In genomic region chr12:121652767-121653497, GRCh38 we compare ENCODE assay signal across 29 cellular contexts. TPM values are rescaled to one million over a fixed set of nuclear protein-coding genes. Genes with fewer than 3 reads are reported as not detected.
DNase-seq lines count a peak whose midpoint lies in the region; ATAC-seq and TF ChIP-seq lines count a peak whose summit lies in the region.
"Had no signal": no experiment of that assay in that cellular context is flagged by ENCODE, and none has a peak within 500 bp of the region (broad histone marks: within the 10 kb centered on the region; RNA-seq: fewer than 3 reads in every experiment).

No MANE protein-coding gene starts in this region.

- TF ChIP-seq CTCF in epithelial cell of esophagus (IDR thresholded peaks at IDR 0.05; ENCODE audit: insufficient read depth, low read depth, low read length, missing control alignments) = no peak
- TF ChIP-seq CTCF in activated CD8-positive, alpha-beta T cell treated with anti-CD3 and anti-CD28 coated beads for 36 hours (IDR thresholded peaks at IDR 0.05) = no peak

- peak overlapping the region; percentile 19 for H3K27ac ChIP-seq in KOPT-K1 (ENCODE audit: low read depth, low read length, poor library complexity, severe bottlenecking)
- peak overlapping the region in 13 of 21 experiments; percentile 9 to 71 (median 45) for H3K27ac ChIP-seq in skin epidermis
- H3K27ac ChIP-seq: heart right ventricle, neural progenitor cell had no signal

- DNase-seq in NCI-H524 (lab: John Stamatoyannopoulos, UW) (peak; percentile 40 to 60), NCI-H524 treated with DMSO at 0.1 percent for 48 hours (lab: John Stamatoyannopoulos, UW) (no peak), epithelial cell of esophagus (ENCODE audit: low read depth) (peak; percentile 60), NOMO-1 treated with DMSO at 0.1 percent for 48 hours (lab: John Stamatoyannopoulos, UW; ENCODE audit: unreplicated experiment) (no peak), GM03348 (ENCODE audit: low spot score) (no peak)
- DNase-seq in activated CD8-positive, alpha-beta T cell treated with anti-CD3 and anti-CD28 coated beads for 36 hours = no peak
- DNase-seq: 8988T; activated CD4-positive, alpha-beta T cell treated with anti-CD3 and anti-CD28 coated beads, Interleukin-2, amount 50 U/mL, for 4 hours; activated naive CD4-positive, alpha-beta T cell treated with anti-CD3 and anti-CD28 coated beads, Interleukin-2, amount 50 U/mL, for 16 hours; amygdala; CD8-positive, alpha-beta T cell; DMS153; effector CD4-positive, alpha-beta T cell; erythroblast; heart right ventricle; NCI-H1105 treated with DMSO at 0.1 percent for 48 hours; NCI-H2029; NCI-H69; stimulated activated naive B cell treated with anti-CD40 and anti-IgM and Interleukin-4, amounts not matched to agents 10 μg/mL and 1 μg/mL and 100 μg/mL, for 72 hours had no signal

- peaks cover 16% of the 10 kb centered on the region for H3K36me3 Mint-ChIP-seq in activated CD8-positive, alpha-beta T cell treated with anti-CD3 and anti-CD28 coated beads for 36 hours (ENCODE audit: low read depth)
- H3K36me3 Mint-ChIP-seq: neural progenitor cell had no signal

- H3K4me3 ChIP-seq in epithelial cell of esophagus (ENCODE audit: low read length) (no peak overlapping the region), skin epidermis (no peak overlapping the region)
- H3K4me3 ChIP-seq: heart right ventricle, lung, neural progenitor cell had no signal

- POLR2A ChIA-PET in activated CD8-positive, alpha-beta T cell treated with anti-CD3 and anti-CD28 coated beads for 36 hours (lab: Charles Lee) = interaction anchor here (1.5 to 1.9 kb wide), 2 partner anchors 15 to 25 kb away, joined by 5 to 8 read pairs; no protein-coding TSS in a partner anchor

- CTCF ChIA-PET in activated CD8-positive, alpha-beta T cell treated with anti-CD3 and anti-CD28 coated beads for 36 hours (lab: Charles Lee) = interaction anchor here (1.0 to 1.8 kb wide), 3 partner anchors 16 to 28 kb away, joined by 3 to 5 read pairs (median 3); partner anchors contain the start of gene MORN3

- ATAC-seq in activated CD8-positive, alpha-beta T cell treated with anti-CD3 and anti-CD28 coated beads for 36 hours = no peak
- ATAC-seq: CD8-positive, alpha-beta T cell; sciatic nerve; stimulated activated naive B cell treated with anti-CD40 and anti-IgM and Interleukin-4, amounts not matched to agents 10 μg/mL and 1 μg/mL and 100 μg/mL, for 72 hours had no signal

- no peak overlapping the region for H3K4me3 Mint-ChIP-seq in activated CD8-positive, alpha-beta T cell treated with anti-CD3 and anti-CD28 coated beads for 36 hours
- H3K4me3 Mint-ChIP-seq: activated T-helper 1 cell treated with anti-CD3 and anti-CD28 coated beads, Interleukin-12 subunit alpha, Interleukin-12 subunit beta, Interleukin-2, Interleukin-4 antibody, amounts not matched to agents 30 ng/mL and 10 ng/mL and 1 ng/mL, durations not matched to agents 14 hours and 24 hours and 36 hours; CD8-positive, alpha-beta T cell; neural progenitor cell; stimulated activated naive B cell treated with anti-CD40 and anti-IgM and Interleukin-4, amounts not matched to agents 10 μg/mL and 1 μg/mL and 100 μg/mL, for 72 hours had no signal

- peaks cover 22% of the 10 kb centered on the region for H3K36me3 ChIP-seq in KOPT-K1 (ENCODE audit: insufficient read depth, low read length)
- H3K36me3 ChIP-seq: heart right ventricle, neural progenitor cell had no signal

- H3K9me3 ChIP-seq in KOPT-K1 (ENCODE audit: insufficient read depth, low read length, poor library complexity, severe bottlenecking) = no peaks in the 10 kb centered on the region
- H3K9me3 ChIP-seq: heart right ventricle had no signal

- peaks cover 1% of the 10 kb centered on the region for H3K9me3 Mint-ChIP-seq in activated CD8-positive, alpha-beta T cell treated with anti-CD3 and anti-CD28 coated beads for 36 hours
- H3K9me3 Mint-ChIP-seq: activated T-helper 1 cell treated with anti-CD3 and anti-CD28 coated beads, Interleukin-12 subunit alpha, Interleukin-12 subunit beta, Interleukin-2, Interleukin-4 antibody, amounts not matched to agents 30 ng/mL and 10 ng/mL and 1 ng/mL, durations not matched to agents 14 hours and 24 hours and 36 hours; CD8-positive, alpha-beta T cell; neural progenitor cell had no signal

- no peaks in the 10 kb centered on the region for H3K27me3 Mint-ChIP-seq in activated CD8-positive, alpha-beta T cell treated with anti-CD3 and anti-CD28 coated beads for 36 hours
- H3K27me3 Mint-ChIP-seq: progenitor cell of endocrine pancreas; stimulated activated naive B cell treated with anti-CD40 and anti-IgM and Interleukin-4, amounts not matched to agents 10 μg/mL and 1 μg/mL and 100 μg/mL, for 72 hours had no signal

- H3K27ac Mint-ChIP-seq in activated CD8-positive, alpha-beta T cell treated with anti-CD3 and anti-CD28 coated beads for 36 hours = no peak overlapping the region
- H3K27ac Mint-ChIP-seq: activated T-helper 1 cell treated with anti-CD3 and anti-CD28 coated beads, Interleukin-12 subunit alpha, Interleukin-12 subunit beta, Interleukin-2, Interleukin-4 antibody, amounts not matched to agents 30 ng/mL and 10 ng/mL and 1 ng/mL, durations not matched to agents 14 hours and 24 hours and 36 hours; neural progenitor cell; progenitor cell of endocrine pancreas; stimulated activated naive B cell treated with anti-CD40 and anti-IgM and Interleukin-4, amounts not matched to agents 10 μg/mL and 1 μg/mL and 100 μg/mL, for 72 hours had no signal

- H3K4me1 Mint-ChIP-seq in activated CD8-positive, alpha-beta T cell treated with anti-CD3 and anti-CD28 coated beads for 36 hours (ENCODE audit: low read depth) = peaks cover 37% of the 10 kb centered on the region

- intact Hi-C loops in activated CD8-positive, alpha-beta T cell treated with anti-CD3 and anti-CD28 coated beads for 36 hours (cut with micrococcal nuclease) = no loop called here

RNA-seq across cellular contexts. Expression of gene MORN3, which starts 16.5 kb away (rescaled TPM):
- 1 to 10 TPM in 1 of 2 experiments, under 1 TPM in 1; 0.51 to 1.1 TPM for total RNA-seq in activated CD8-positive, alpha-beta T cell treated with anti-CD3 and anti-CD28 coated beads for 36 hours
- total RNA-seq: fibroblast of villous mesenchyme, RPMI7951, SK-MEL-5 had no signal

RNA-seq across cellular contexts. Expression of gene ORAI1, which starts 26.6 kb away (rescaled TPM):
- total RNA-seq in activated CD8-positive, alpha-beta T cell treated with anti-CD3 and anti-CD28 coated beads for 36 hours = 10 to 100 TPM; 37.0 to 38.1 TPM

RNA-seq across cellular contexts. Expression of gene TMEM120B, which starts 59.6 kb away (rescaled TPM):
- 10 to 100 TPM; 11.7 to 12.7 TPM for total RNA-seq in activated CD8-positive, alpha-beta T cell treated with anti-CD3 and anti-CD28 coated beads for 36 hours

Comparison
In these comparisons a context has a peak if more than half of its experiments do, and no peak if none do; other contexts are left out.
1. DNase-seq: peak in NCI-H524 (2 of 2) and epithelial cell of esophagus (single experiment); none in NCI-H524 treated with DMSO at 0.1 percent for 48 hours (single experiment), NOMO-1 treated with DMSO at 0.1 percent for 48 hours (single experiment), activated CD8-positive, alpha-beta T cell treated with anti-CD3 and anti-CD28 coated beads for 36 hours (single experiment) and GM03348 (single experiment).